ENCODE assay signal across 1 cellular context in the genomic region with DNA sequence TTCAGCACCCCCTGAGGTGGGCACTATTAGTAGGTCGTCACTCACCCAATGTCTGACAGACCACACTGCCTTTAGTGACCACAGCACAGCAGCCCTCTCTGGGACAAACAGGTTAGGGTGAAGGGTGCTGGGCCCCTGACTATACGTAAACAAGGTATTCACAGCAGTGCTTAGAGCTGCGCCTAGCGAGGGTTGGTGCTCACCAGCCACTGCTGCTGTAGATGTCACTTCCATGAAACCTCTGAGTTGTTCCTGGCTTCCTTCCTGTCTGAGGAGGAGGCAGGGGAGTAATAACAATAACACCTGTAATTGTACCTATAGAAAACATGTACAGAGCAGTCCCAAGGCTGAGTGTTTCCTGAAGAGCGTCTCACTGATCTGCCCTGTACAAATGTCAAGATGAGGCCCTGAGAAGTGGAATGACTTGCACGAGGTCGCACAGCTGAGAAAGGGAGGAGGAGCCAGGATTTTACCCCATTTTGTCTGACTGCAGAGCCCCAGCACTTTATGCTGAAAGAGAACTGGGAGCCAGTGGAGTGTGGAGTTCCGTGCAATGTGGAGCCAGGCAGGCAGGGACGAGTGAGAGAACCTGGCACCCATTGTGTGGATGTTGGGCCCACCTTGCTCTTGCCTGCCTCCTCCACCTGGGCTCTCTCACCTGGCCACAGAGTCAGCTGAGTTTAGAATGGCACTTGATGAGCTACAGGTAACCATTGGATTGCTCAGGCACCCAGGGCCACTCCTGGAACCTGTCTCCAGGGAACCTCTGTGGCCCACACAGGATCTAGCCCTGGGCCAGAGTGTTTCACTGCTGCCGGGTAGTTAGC.
TF ChIP-seq lines count a peak whose summit lies in the region.

No MANE protein-coding gene starts in this region.

TF ChIP-seq in WTC11, 78 proteins besides CTCF, POLR2A, EP300 and RAD21 (continued from another document):
- TF ChIP-seq IRF2 (CRISPR knock-in tag; IDR thresholded peaks at IDR 0.05; ENCODE audit: borderline replicate concordance, low read depth) (no peak), CREM (CRISPR knock-in tag; IDR thresholded peaks at IDR 0.05) (no peak), ZNF219 (CRISPR knock-in tag; IDR thresholded peaks at IDR 0.05; ENCODE audit: borderline replicate concordance) (no peak), NR3C1 (CRISPR knock-in tag; conservative IDR thresholded peaks at IDR 0.05; ENCODE audit: low read depth) (no peak), TCF7 (CRISPR knock-in tag; IDR thresholded peaks at IDR 0.05; ENCODE audit: low read depth) (no peak), NFATC4 (CRISPR knock-in tag; IDR thresholded peaks at IDR 0.05) (no peak), TEAD4 (CRISPR knock-in tag; IDR thresholded peaks at IDR 0.05) (no peak), NR1H2 (CRISPR knock-in tag; IDR thresholded peaks at IDR 0.05) (no peak)
- TF ChIP-seq, protein P1, sequence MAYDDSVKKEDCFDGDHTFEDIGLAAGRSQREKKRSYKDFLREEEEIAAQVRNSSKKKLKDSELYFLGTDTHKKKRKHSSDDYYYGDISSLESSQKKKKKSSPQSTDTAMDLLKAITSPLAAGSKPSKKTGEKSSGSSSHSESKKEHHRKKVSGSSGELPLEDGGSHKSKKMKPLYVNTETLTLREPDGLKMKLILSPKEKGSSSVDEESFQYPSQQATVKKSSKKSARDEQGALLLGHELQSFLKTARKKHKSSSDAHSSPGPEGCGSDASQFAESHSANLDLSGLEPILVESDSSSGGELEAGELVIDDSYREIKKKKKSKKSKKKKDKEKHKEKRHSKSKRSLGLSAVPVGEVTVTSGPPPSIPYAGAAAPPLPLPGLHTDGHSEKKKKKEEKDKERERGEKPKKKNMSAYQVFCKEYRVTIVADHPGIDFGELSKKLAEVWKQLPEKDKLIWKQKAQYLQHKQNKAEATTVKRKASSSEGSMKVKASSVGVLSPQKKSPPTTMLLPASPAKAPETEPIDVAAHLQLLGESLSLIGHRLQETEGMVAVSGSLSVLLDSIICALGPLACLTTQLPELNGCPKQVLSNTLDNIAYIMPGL (CRISPR knock-in tag; IDR thresholded peaks at IDR 0.05) = no peak
